In genomic region chr3:69999191-70000027, GRCh38 we compare ENCODE assay signal across 10 cellular contexts. TPM values are rescaled to one million over a fixed set of nuclear protein-coding genes. Genes with fewer than 3 reads are reported as not detected.
DNase-seq lines count a peak whose midpoint lies in the region; ATAC-seq and TF ChIP-seq lines count a peak whose summit lies in the region.
"Had no signal": no experiment of that assay in that cellular context is flagged by ENCODE, and none has a peak within 500 bp of the region (broad histone marks: within the 10 kb centered on the region; RNA-seq: fewer than 3 reads in every experiment).

SAMMSON (plus strand) TSS chr3:69999733.

- H3K36me3 ChIP-seq in esophagus squamous epithelium: no peaks in the 10 kb centered on the region
- no peaks in the 10 kb centered on the region for H3K36me3 ChIP-seq in prostate gland

- intact Hi-C loops in esophagus squamous epithelium (cut with DNase I) (no loop called here), prostate gland (cut with DNase I) (no loop called here)

- peak; percentile 69 for DNase-seq in EH (ENCODE audit: low read depth)
- peak; percentile 96 for DNase-seq in RPMI7951 (ENCODE audit: low read depth)
- no peak for DNase-seq in esophagus squamous epithelium (lab: John Stamatoyannopoulos, UW)
- DNase-seq in prostate gland (ENCODE audit: low spot score): no peak
- DNase-seq in foreskin keratinocyte: no peak
- no peak for DNase-seq in T-helper 2 cell treated with Interferon-gamma antibody and Interleukin-4, amounts not matched to agents 5 μg/mL and 100 μg/mL, for 36 hours (ENCODE audit: low spot score)
- DNase-seq in activated CD4-positive, alpha-beta T cell treated with anti-CD3 and anti-CD28 coated beads, Interleukin-2, amount 50 U/mL, for 4 hours: no peak
- DNase-seq in GF-D8 (lab: John Stamatoyannopoulos, UW): no peak
- DNase-seq: NCI-H1436 treated with DMSO at 0.1 percent for 48 hours; stimulated activated CD4-positive, alpha-beta T cell treated with anti-CD3 and anti-CD28 coated beads, Interleukin-4, amount 100 ng/mL, for 4 hours had no signal

- H3K4me1 Mint-ChIP-seq in T-helper 2 cell treated with Interferon-gamma antibody and Interleukin-4, amounts not matched to agents 5 μg/mL and 100 μg/mL, for 36 hours (ENCODE audit: low read depth): no peaks in the 10 kb centered on the region

- no peaks in the 10 kb centered on the region for H3K9me3 ChIP-seq in esophagus squamous epithelium
- no peaks in the 10 kb centered on the region for H3K9me3 ChIP-seq in prostate gland

- H3K4me3 ChIP-seq in esophagus squamous epithelium (peak within 1 kb of the TSS in 2 of 4 donors; percentile 5 to 34), prostate gland (peak within 1 kb of the TSS in 1 of 2 donors; percentile 1)

- no peak for ATAC-seq in foreskin keratinocyte

- no peaks in the 10 kb centered on the region for H3K9me3 Mint-ChIP-seq in T-helper 2 cell treated with Interferon-gamma antibody and Interleukin-4, amounts not matched to agents 5 μg/mL and 100 μg/mL, for 36 hours

- H3K27ac ChIP-seq in esophagus squamous epithelium (peak within 1 kb of the TSS; percentile 49 to 86 (median 70)), prostate gland (peak within 1 kb of the TSS; percentile 51 to 67), foreskin keratinocyte (no peak within 1 kb of the TSS)

- H3K4me1 ChIP-seq in esophagus squamous epithelium (peaks cover 0 to 23% (median 4%) of the 10 kb centered on the region in 3 donors), prostate gland (replicated peaks) (peaks cover 2% of the 10 kb centered on the region), foreskin keratinocyte (no peaks in the 10 kb centered on the region)

- no peaks in the 10 kb centered on the region for H3K27me3 Mint-ChIP-seq in T-helper 2 cell treated with Interferon-gamma antibody and Interleukin-4, amounts not matched to agents 5 μg/mL and 100 μg/mL, for 36 hours (ENCODE audit: low read depth)

- no peak for TF ChIP-seq POLR2A in esophagus squamous epithelium (IDR thresholded peaks at IDR 0.05)
- no peak for TF ChIP-seq POLR2A in prostate gland (IDR thresholded peaks at IDR 0.05)

- H3K27me3 ChIP-seq in esophagus squamous epithelium (no peaks in the 10 kb centered on the region), prostate gland (replicated peaks; ENCODE audit: insufficient read depth) (no peaks in the 10 kb centered on the region), foreskin keratinocyte (no peaks in the 10 kb centered on the region)

- WGBS in esophagus squamous epithelium, 2 donors: 78 to 83% methylated on average over 18 to 25 of the region's 28 CpGs
- WGBS in prostate gland: 75% methylated on average over 28 of the region's 28 CpGs

- H3K27ac Mint-ChIP-seq in T-helper 2 cell treated with Interferon-gamma antibody and Interleukin-4, amounts not matched to agents 5 μg/mL and 100 μg/mL, for 36 hours: no peak within 1 kb of the TSS

- H3K4me3 Mint-ChIP-seq in T-helper 2 cell treated with Interferon-gamma antibody and Interleukin-4, amounts not matched to agents 5 μg/mL and 100 μg/mL, for 36 hours: no peak within 1 kb of the TSS

- TF ChIP-seq CTCF in esophagus squamous epithelium (IDR thresholded peaks at IDR 0.05): no peak
- no peak for TF ChIP-seq CTCF in prostate gland (IDR thresholded peaks at IDR 0.05)
- no peak for TF ChIP-seq CTCF in foreskin keratinocyte (conservative IDR thresholded peaks at IDR 0.05)

- H3K36me3 Mint-ChIP-seq in T-helper 2 cell treated with Interferon-gamma antibody and Interleukin-4, amounts not matched to agents 5 μg/mL and 100 μg/mL, for 36 hours (ENCODE audit: low read depth): no peaks in the 10 kb centered on the region

RNA-seq across cellular contexts. Expression of gene SAMMSON, which starts in this region (rescaled TPM):
- total RNA-seq in RPMI7951 (2014; rRNA removed; shearing (Covaris generic)): 0.48 and 0.78 TPM in 2 replicates
- total RNA-seq in esophagus squamous epithelium: 1 to 10 TPM in 1 of 4 donors, under 1 TPM in 1, not detected in 2; 0.94 to 6.1 TPM
- total RNA-seq in prostate gland: 1 to 10 TPM in 1 of 2 donors, under 1 TPM in 1; 0.14 to 2.8 TPM
- total RNA-seq in foreskin keratinocyte: not detected in 2 replicates
- polyA plus RNA-seq in foreskin keratinocyte: not detected in 2 replicates

Comparison
In these comparisons a context has a peak if more than half of its experiments do, and no peak if none do; other contexts are left out.
1. Peak in DNase-seq in RPMI7951; RNA of the gene not detected or under 1 TPM.